8 cellular contexts compared by ENCODE assay signal in genomic region chr4:26860922-26861433, GRCh38. TPM values are rescaled to one million over a fixed set of nuclear protein-coding genes. Genes with fewer than 3 reads are reported as not detected.
DNase-seq lines count a peak whose midpoint lies in the region; ATAC-seq and TF ChIP-seq lines count a peak whose summit lies in the region.

No MANE protein-coding gene starts in this region.

- peak overlapping the region; percentile 99 for H2BK5ac ChIP-seq in neuronal stem cell (ENCODE audit: low read length)

- H3K79me2 ChIP-seq in OCI-LY7 (ENCODE audit: insufficient read depth, low read depth, low read length): peaks cover 68% of the 10 kb centered on the region

- H4K8ac ChIP-seq in neuronal stem cell (ENCODE audit: low read depth, low read length): no peak overlapping the region

- peaks cover 4% of the 10 kb centered on the region for H3K79me1 ChIP-seq in neuronal stem cell (ENCODE audit: low read depth, low read length)

- peaks cover 35% of the 10 kb centered on the region for H3K4me1 ChIP-seq in OCI-LY7 (ENCODE audit: insufficient read depth, low read length, poor library complexity, severe bottlenecking)
- peaks cover 4 to 17% of the 10 kb centered on the region in 2 donors for H3K4me1 ChIP-seq in neuronal stem cell (ENCODE audit: control insufficient read depth in 2 of 2, insufficient read depth in 1 of 2, low read depth in 1 of 2, low read length in 2 of 2)
- peaks cover 44% of the 10 kb centered on the region for H3K4me1 ChIP-seq in vagina

- no peak for TF ChIP-seq POLR2A in vagina (IDR thresholded peaks at IDR 0.05)

- in situ Hi-C loops in ACHN (cut with HindIII; ENCODE audit: low pct_ligation_motif_present, low pct_unique_long_range_greater_than_20kb, low sequenced_read_pairs): no loop called here

- H3K23ac ChIP-seq in neuronal stem cell (ENCODE audit: low read depth, low read length, poor library complexity): peak overlapping the region; percentile 89

- H4K91ac ChIP-seq in neuronal stem cell (ENCODE audit: low read depth, low read length, poor library complexity): no peak overlapping the region

- no peak overlapping the region for H2AK5ac ChIP-seq in neuronal stem cell (ENCODE audit: low read depth, low read length)

- H3K4me2 ChIP-seq in OCI-LY7 (ENCODE audit: low read length) (peak overlapping the region; percentile 82), neuronal stem cell (ENCODE audit: insufficient read depth, low read length, poor library complexity, severe bottlenecking) (peak overlapping the region; percentile 33)

- no peak overlapping the region for H2BK15ac ChIP-seq in neuronal stem cell (ENCODE audit: low read length)

- H2BK120ac ChIP-seq in neuronal stem cell (ENCODE audit: low read depth, low read length): peak overlapping the region; percentile 47

- H3K14ac ChIP-seq in neuronal stem cell (ENCODE audit: low read length): peak overlapping the region; percentile 89

- H3K36me3 ChIP-seq in OCI-LY7 (ENCODE audit: insufficient read depth, low read length): peaks cover 38% of the 10 kb centered on the region
- H3K36me3 ChIP-seq in neuronal stem cell (replicated peaks in 1 of 2; ENCODE audit: control insufficient read depth in 2 of 2, insufficient read depth in 2 of 2, low read length in 2 of 2): no peaks in the 10 kb centered on the region
- no peaks in the 10 kb centered on the region for H3K36me3 ChIP-seq in vagina

- H3K9me3 ChIP-seq in OCI-LY7 (ENCODE audit: low read length) (no peaks in the 10 kb centered on the region), neuronal stem cell (replicated peaks in 1 of 2; ENCODE audit: control insufficient read depth in 2 of 2, insufficient read depth in 1 of 2, low read depth in 1 of 2, low read length in 2 of 2) (no peaks in the 10 kb centered on the region), vagina (no peaks in the 10 kb centered on the region)

- H3K27ac ChIP-seq in OCI-LY7 (ENCODE audit: low read depth, low read length, poor library complexity, severe bottlenecking) (peak overlapping the region; percentile 87), neuronal stem cell (replicated peaks; ENCODE audit: low read length) (peak overlapping the region; percentile 93), vagina (peak overlapping the region; percentile 93)

- no TSS peak for BruUV-seq in OCI-LY7 (replicated peaks; lab: Mats Ljungman, UMichigan)

- peak overlapping the region; percentile 95 for H3K9ac ChIP-seq in neuronal stem cell (ENCODE audit: low read depth, low read length, poor library complexity)

- no peak overlapping the region for H2BK12ac ChIP-seq in neuronal stem cell (ENCODE audit: low read length)

- TF ChIP-seq CTCF in OCI-LY7 (conservative IDR thresholded peaks at IDR 0.05; ENCODE audit: low read length): no peak
- no peak for TF ChIP-seq CTCF in fibroblast of pulmonary artery (IDR thresholded peaks at IDR 0.05; ENCODE audit: low read length, missing control alignments)
- TF ChIP-seq CTCF in vagina (IDR thresholded peaks at IDR 0.05): no peak

- H2AFZ ChIP-seq in OCI-LY7 (ENCODE audit: low read length): no peak overlapping the region
- peak overlapping the region; percentile 92 for H2AFZ ChIP-seq in neuronal stem cell (ENCODE audit: low read length)

- no peaks in the 10 kb centered on the region for H3K9me2 ChIP-seq in OCI-LY7 (ENCODE audit: insufficient read depth, low read length)

- H3K18ac ChIP-seq in neuronal stem cell (ENCODE audit: low read length): peak overlapping the region; percentile 98

- no CpG with 5 or more reads among the region's 70 CpGs for WGBS in neuronal stem cell (ENCODE audit: extremely low coverage in 2 of 2, insufficient read length in 2 of 2, insufficient replicate concordance in 1 of 2), 2 donors

- ATAC-seq in GM18861 (IDR thresholded peaks at IDR 0.05; ENCODE audit: unreplicated experiment): peak; percentile 14
- peak; percentile 21 for ATAC-seq in HG03066 (IDR thresholded peaks at IDR 0.05; ENCODE audit: low read depth, unreplicated experiment)

- H3K4ac ChIP-seq in neuronal stem cell (ENCODE audit: low read length): no peak overlapping the region

- POLR2A ChIA-PET in OCI-LY7 (lab: Charles Lee): interaction anchor here (0.6 to 11.9 kb wide), 20 partner anchors 11 to 996 kb away, joined by 3 to 440 read pairs (median 5); partner anchors contain the start of gene TBC1D19

- H3K27me3 ChIP-seq in neuronal stem cell (ENCODE audit: control insufficient read depth in 3 of 3, insufficient read depth in 3 of 3, low read depth in 1 of 3, low read length in 3 of 3) (no peaks in the 10 kb centered on the region), vagina (no peaks in the 10 kb centered on the region)

- intact Hi-C loops in OCI-LY7 (cut with micrococcal nuclease; ENCODE audit: unreplicated experiment) (loop anchor here (1.0 to 5.0 kb wide), 10 partner anchors 23 to 402 kb away; no protein-coding TSS in a partner anchor), vagina (cut with DNase I) (no loop called here)

- H3K4me3 ChIP-seq in OCI-LY7 (ENCODE audit: low read depth, low read length, poor library complexity, severe bottlenecking) (peak overlapping the region; percentile 93), fibroblast of pulmonary artery (replicated peaks; ENCODE audit: low read depth, low read length) (peak overlapping the region; percentile 89), neuronal stem cell (ENCODE audit: low read length in 2 of 2) (peak overlapping the region; percentile 73 to 92), vagina (peak overlapping the region; percentile 83 to 92)

- H4K20me1 ChIP-seq in OCI-LY7 (ENCODE audit: insufficient read depth, low read length): peaks cover 32% of the 10 kb centered on the region

- DNase-seq in ACHN (peak; percentile 31), OCI-LY7 (ENCODE audit: low spot score) (peak; percentile 76), fibroblast of pulmonary artery (ENCODE audit: low read depth) (peak; percentile 58), neuronal stem cell (ENCODE audit: low spot score) (peak; percentile 65), vagina (ENCODE audit: extremely low spot score in 2 of 2) (no peak)
- peak; percentile 45 for DNase-seq in activated effector memory CD4-positive, alpha-beta T cell treated with Interleukin-2 at 50 U/mL for 16 hours

- CTCF ChIA-PET in OCI-LY7 (lab: Charles Lee; ENCODE audit: unreplicated experiment): no interaction called here

RNA-seq across cellular contexts. Expression of gene STIM2, which starts 0.3 kb away (rescaled TPM):
- total RNA-seq in OCI-LY7 (2014; rRNA removed; shearing (Covaris generic)): 108 and 122 TPM in 2 replicates
- total RNA-seq in OCI-LY7 (2022) (309 and 368 TPM in 2 replicates), vagina (39.5 TPM)
- 23.4 TPM for polyA plus RNA-seq in neuronal stem cell (2013, experiment 1 of 2)
- 23.3 TPM for polyA plus RNA-seq in neuronal stem cell (2013, experiment 2 of 2)

Comparison
In these comparisons a context has a peak if more than half of its experiments do, and no peak if none do; other contexts are left out.
1. DNase-seq: peak in ACHN (single experiment), OCI-LY7 (single experiment), activated effector memory CD4-positive, alpha-beta T cell treated with Interleukin-2 at 50 U/mL for 16 hours (single experiment), fibroblast of pulmonary artery (single experiment) and neuronal stem cell (single experiment); none in vagina (0 of 2).
2. Peak in every context shown above with its lines, with median percentiles within 50 percentile points of each other: H3K27ac ChIP-seq and H3K4me3 ChIP-seq.